In genomic region chr9:37100750-37101149, GRCh38 we compare ENCODE assay signal across 11 cellular contexts.
"Had no signal": no experiment of that assay in that cellular context is flagged by ENCODE, and none has a peak within 500 bp of the region (broad histone marks: within the 10 kb centered on the region; RNA-seq: fewer than 3 reads in every experiment).

No MANE protein-coding gene starts in this region.

- H3K36me3 Mint-ChIP-seq: immature natural killer cell, natural killer cell had no signal

- FAIRE-seq: urothelium cell line had no signal

- H3K9me3 Mint-ChIP-seq: activated T-helper 1 cell treated with anti-CD3 and anti-CD28 coated beads, Interleukin-12 subunit alpha, Interleukin-12 subunit beta, Interleukin-2, Interleukin-4 antibody, amounts not matched to agents 30 ng/mL and 10 ng/mL and 1 ng/mL, durations not matched to agents 14 hours and 24 hours and 36 hours; immature natural killer cell; natural killer cell had no signal

- H3K4me3 Mint-ChIP-seq: activated T-helper 1 cell treated with anti-CD3 and anti-CD28 coated beads, Interleukin-12 subunit alpha, Interleukin-12 subunit beta, Interleukin-2, Interleukin-4 antibody, amounts not matched to agents 30 ng/mL and 10 ng/mL and 1 ng/mL, durations not matched to agents 14 hours and 24 hours and 36 hours; immature natural killer cell; natural killer cell had no signal

- ATAC-seq: left cardiac atrium, natural killer cell had no signal

- H3K4me3 ChIP-seq: lung had no signal

- H3K4me1 Mint-ChIP-seq: immature natural killer cell, natural killer cell had no signal

- H3K27ac Mint-ChIP-seq: activated T-helper 1 cell treated with anti-CD3 and anti-CD28 coated beads, Interleukin-12 subunit alpha, Interleukin-12 subunit beta, Interleukin-2, Interleukin-4 antibody, amounts not matched to agents 30 ng/mL and 10 ng/mL and 1 ng/mL, durations not matched to agents 14 hours and 24 hours and 36 hours; immature natural killer cell; natural killer cell had no signal

- DNase-seq: activated CD4-positive, alpha-beta T cell treated with anti-CD3 and anti-CD28 coated beads for 48 hours; activated naive CD4-positive, alpha-beta T cell; aorta; immature natural killer cell; left cardiac atrium; natural killer cell; posterior cingulate gyrus; stimulated activated CD4-positive, alpha-beta T cell treated with anti-CD3 and anti-CD28 coated beads, Interleukin-4, amount 100 ng/mL, for 4 hours had no signal
